ENCODE assay signal across 8 cellular contexts in the genomic region with DNA sequence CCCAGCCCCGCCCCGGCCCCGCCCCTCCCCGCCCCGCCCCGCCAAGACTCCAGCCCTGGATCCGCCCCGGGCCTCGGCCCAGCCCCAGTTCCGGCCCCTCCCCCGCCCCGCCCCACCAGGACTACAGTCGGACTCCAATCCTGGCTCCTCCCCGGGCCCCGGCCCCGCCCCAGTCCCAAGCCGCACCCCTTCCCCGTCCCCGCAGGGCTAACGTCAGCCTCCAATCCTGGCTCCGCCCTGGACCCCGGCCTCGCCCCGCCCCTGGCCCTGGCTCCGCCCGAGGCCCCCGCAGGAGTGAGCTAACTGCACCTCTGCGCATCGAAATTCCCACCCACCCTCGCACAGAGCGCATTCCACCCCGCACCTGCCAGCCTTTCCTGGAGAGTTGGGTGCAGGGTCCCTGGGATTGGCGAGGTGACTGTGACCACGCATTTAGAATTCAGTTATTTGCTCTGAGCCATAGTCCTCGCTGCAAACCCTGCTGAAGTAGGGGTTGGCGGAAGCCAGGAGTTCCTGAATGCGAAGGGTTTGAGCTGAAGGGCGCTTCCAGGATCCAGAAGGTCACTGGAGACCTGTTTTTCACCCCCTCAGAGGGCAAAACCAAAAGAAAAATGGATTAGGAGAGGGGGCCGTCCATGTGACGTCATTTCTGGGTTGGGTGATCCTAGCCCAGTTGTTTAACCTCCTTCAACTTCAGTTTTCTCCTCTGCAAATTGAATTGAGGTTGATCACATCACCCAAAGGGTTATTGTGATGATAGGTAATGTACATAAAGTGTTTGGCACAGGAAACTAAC. TPM values are rescaled to one million over a fixed set of nuclear protein-coding genes. Genes with fewer than 3 reads are reported as not detected.
DNase-seq lines count a peak whose midpoint lies in the region; ATAC-seq and TF ChIP-seq lines count a peak whose summit lies in the region.

No MANE protein-coding gene starts in this region.

- CTCF ChIA-PET in GM10248 (lab: Yijun Ruan, JAX) = interaction anchor here (0.8 to 30.0 kb wide), 10 partner anchors 10 to 279 kb away, joined by 3 to 983 read pairs (median 8); a partner anchor contains a TSS

- TF ChIP-seq POLR2A in ovary (IDR thresholded peaks at IDR 0.05) = peak; percentile 71

- no peaks in the 10 kb centered on the region for H3K36me3 ChIP-seq in ovary
- peaks cover 7% of the 10 kb centered on the region for H3K36me3 ChIP-seq in thymus (ENCODE audit: control insufficient read depth, insufficient read depth)

- H3K4me3 ChIP-seq in ovary = peak overlapping the region; percentile 52
- peak overlapping the region; percentile 72 for H3K4me3 ChIP-seq in thymus (ENCODE audit: low read length)

- no peaks in the 10 kb centered on the region for H3K27me3 Mint-ChIP-seq in activated naive CD8-positive, alpha-beta T cell treated with anti-CD3 and anti-CD28 coated beads for 36 hours

- DNase-seq in GM10248 (ENCODE audit: extremely low spot score) (peak; percentile 100), NCI-H1092 (lab: John Stamatoyannopoulos, UW) (peak; percentile 90), SKM-1 (lab: John Stamatoyannopoulos, UW; ENCODE audit: unreplicated experiment) (peak; percentile 87), head of caudate nucleus (peak; percentile 95 to 100 (median 99)), ovary (peak; percentile 98 to 99 (median 99))
- peak; percentile 95 for DNase-seq in activated naive CD8-positive, alpha-beta T cell treated with anti-CD3 and anti-CD28 coated beads for 36 hours

- H3K36me3 Mint-ChIP-seq in activated naive CD8-positive, alpha-beta T cell treated with anti-CD3 and anti-CD28 coated beads for 36 hours = peaks cover 2% of the 10 kb centered on the region

- H3K9me3 ChIP-seq in ovary (no peaks in the 10 kb centered on the region), thymus (ENCODE audit: control insufficient read depth) (no peaks in the 10 kb centered on the region)

- 3 to 4% (median 4%) methylated on average over 15 to 40 of the region's 40 CpGs for WGBS in ovary, 3 donors
- WGBS in thymus = 3% methylated on average over 40 of the region's 40 CpGs

- H3K4me3 Mint-ChIP-seq in activated naive CD8-positive, alpha-beta T cell treated with anti-CD3 and anti-CD28 coated beads for 36 hours = peak overlapping the region; percentile 71

- ATAC-seq in HG02588 (IDR thresholded peaks at IDR 0.05; ENCODE audit: unreplicated experiment) = peak; percentile 79

- H3K27ac ChIP-seq in ovary = peak overlapping the region; percentile 67 to 79
- peak overlapping the region; percentile 95 for H3K27ac ChIP-seq in thymus (ENCODE audit: low read depth)

- TF ChIP-seq EP300 in ovary (IDR thresholded peaks at IDR 0.05) = no peak

- peak overlapping the region; percentile 84 for H3K27ac Mint-ChIP-seq in activated naive CD8-positive, alpha-beta T cell treated with anti-CD3 and anti-CD28 coated beads for 36 hours

- POLR2A ChIA-PET in GM10248 (lab: Yijun Ruan, JAX) = no interaction called here

- no peaks in the 10 kb centered on the region for H3K9me3 Mint-ChIP-seq in activated naive CD8-positive, alpha-beta T cell treated with anti-CD3 and anti-CD28 coated beads for 36 hours

- H3K27me3 ChIP-seq in ovary (no peaks in the 10 kb centered on the region), thymus (ENCODE audit: control insufficient read depth, insufficient read depth) (no peaks in the 10 kb centered on the region)

- TF ChIP-seq CTCF in GM10248 (IDR thresholded peaks at IDR 0.05; ENCODE audit: control extremely low read depth, extremely low read depth, low read depth, missing control alignments) (no peak), ovary (IDR thresholded peaks at IDR 0.05) (no peak)

- H3K4me1 ChIP-seq in ovary (ENCODE audit: insufficient read depth) (peaks cover 17% of the 10 kb centered on the region), thymus (ENCODE audit: control insufficient read depth, insufficient read depth, low read length) (peaks cover 24% of the 10 kb centered on the region)

- H3K4me1 Mint-ChIP-seq in activated naive CD8-positive, alpha-beta T cell treated with anti-CD3 and anti-CD28 coated beads for 36 hours = peaks cover 66% of the 10 kb centered on the region

- intact Hi-C loops in head of caudate nucleus (cut with DNase I) = loop anchor here (5.0 kb wide), 1 partner anchor 108 kb away; a partner anchor contains a TSS
- intact Hi-C loops in ovary (cut with DNase I) = loop anchor here in 1 of 4 donors (5.0 to 10.0 kb wide), 2 partner anchors 156 to 1288 kb away; no protein-coding TSS in a partner anchor

RNA-seq across cellular contexts. Expression of a gene that starts 0.6 kb away (rescaled TPM):
- total RNA-seq in activated naive CD8-positive, alpha-beta T cell treated with anti-CD3 and anti-CD28 coated beads for 36 hours = 10 to 100 TPM; 38.0 to 39.0 TPM
- total RNA-seq in ovary = 10 to 100 TPM; 24.2 to 45.6 (median 34.2) TPM
- polyA plus RNA-seq in ovary (10 to 100 TPM in 1 of 2 donors, 1 to 10 TPM in 1; 7.3 to 36.7 TPM), thymus (22.3 TPM)

RNA-seq across cellular contexts. Expression of a gene that starts 16.5 kb away (rescaled TPM):
- total RNA-seq in activated naive CD8-positive, alpha-beta T cell treated with anti-CD3 and anti-CD28 coated beads for 36 hours = not detected
- total RNA-seq in ovary = 10 to 100 TPM in 4 of 7 donors, 1 to 10 TPM in 3; 3.0 to 34.0 (median 15.0) TPM
- 10 to 100 TPM; 10.4 to 38.6 TPM for polyA plus RNA-seq in ovary
- 1.3 TPM for polyA plus RNA-seq in thymus

RNA-seq across cellular contexts. Expression of a gene that starts 17.7 kb away (rescaled TPM):
- total RNA-seq in activated naive CD8-positive, alpha-beta T cell treated with anti-CD3 and anti-CD28 coated beads for 36 hours = under 1 TPM in 1 of 2 experiments, not detected in 1; 0.04 TPM
- not detected for total RNA-seq in ovary
- polyA plus RNA-seq in ovary (under 1 TPM in 1 of 2 donors, not detected in 1; 0.01 TPM), thymus (0.09 TPM)

RNA-seq across cellular contexts. Expression of a gene that starts 29.1 kb away (rescaled TPM):
- total RNA-seq in activated naive CD8-positive, alpha-beta T cell treated with anti-CD3 and anti-CD28 coated beads for 36 hours = not detected
- under 1 TPM in 2 of 7 donors, not detected in 5; 0.15 to 0.18 TPM for total RNA-seq in ovary
- under 1 TPM; 0.02 to 0.28 TPM for polyA plus RNA-seq in ovary
- 0.27 TPM for polyA plus RNA-seq in thymus

RNA-seq across cellular contexts. Expression of a gene that starts 52.4 kb away (rescaled TPM):
- total RNA-seq in activated naive CD8-positive, alpha-beta T cell treated with anti-CD3 and anti-CD28 coated beads for 36 hours = not detected
- under 1 TPM in 1 of 7 donors, not detected in 6; 0.22 TPM for total RNA-seq in ovary
- polyA plus RNA-seq in ovary = under 1 TPM in 1 of 2 donors, not detected in 1; 0.37 TPM
- polyA plus RNA-seq in thymus = 0.62 TPM

Comparison
In these comparisons a context has a peak if more than half of its experiments do, and no peak if none do; other contexts are left out.
1. Peak in every context shown above with its lines: DNase-seq, ATAC-seq, H3K4me3 ChIP-seq and H3K27ac ChIP-seq.